Comparison of ENCODE assay signal across 1 cellular context in the genomic region with DNA sequence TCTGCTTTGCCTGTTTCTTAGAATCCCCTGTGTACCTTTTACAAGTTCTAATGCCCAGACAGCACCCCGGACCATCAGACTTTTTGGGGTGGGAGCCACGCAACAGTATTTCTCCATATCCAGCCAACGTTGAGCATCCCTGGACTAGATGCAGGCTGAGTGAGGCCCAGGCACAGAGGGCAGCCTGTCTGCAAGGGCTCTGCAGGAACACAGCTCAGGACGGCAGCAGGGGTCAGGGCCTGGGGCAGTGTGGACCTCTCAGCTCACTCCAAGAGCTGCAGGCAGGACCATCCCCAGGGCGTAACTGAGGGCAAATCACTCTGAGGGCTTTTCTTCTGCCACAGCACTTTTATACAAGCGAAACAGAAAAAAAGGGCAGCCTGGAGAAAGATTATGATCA.
TF ChIP-seq lines count a peak whose summit lies in the region.

No MANE protein-coding gene starts in this region.

TF ChIP-seq in H1, 55 proteins besides CTCF, POLR2A, EP300 and RAD21 (continued from another document):
- no peak for TF ChIP-seq CHD7 (IDR thresholded peaks at IDR 0.05; ENCODE audit: insufficient replicate concordance, low read length)
- no peak for TF ChIP-seq HDAC6 (IDR thresholded peaks at IDR 0.05; ENCODE audit: low read depth, low read length)
- TF ChIP-seq SIRT6 (IDR thresholded peaks at IDR 0.05; ENCODE audit: low read length) = no peak
- no peak for TF ChIP-seq BACH1 (IDR thresholded peaks at IDR 0.05; ENCODE audit: low read length)
- TF ChIP-seq, protein P1, sequence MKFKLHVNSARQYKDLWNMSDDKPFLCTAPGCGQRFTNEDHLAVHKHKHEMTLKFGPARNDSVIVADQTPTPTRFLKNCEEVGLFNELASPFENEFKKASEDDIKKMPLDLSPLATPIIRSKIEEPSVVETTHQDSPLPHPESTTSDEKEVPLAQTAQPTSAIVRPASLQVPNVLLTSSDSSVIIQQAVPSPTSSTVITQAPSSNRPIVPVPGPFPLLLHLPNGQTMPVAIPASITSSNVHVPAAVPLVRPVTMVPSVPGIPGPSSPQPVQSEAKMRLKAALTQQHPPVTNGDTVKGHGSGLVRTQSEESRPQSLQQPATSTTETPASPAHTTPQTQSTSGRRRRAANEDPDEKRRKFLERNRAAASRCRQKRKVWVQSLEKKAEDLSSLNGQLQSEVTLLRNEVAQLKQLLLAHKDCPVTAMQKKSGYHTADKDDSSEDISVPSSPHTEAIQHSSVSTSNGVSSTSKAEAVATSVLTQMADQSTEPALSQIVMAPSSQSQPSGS (IDR thresholded peaks at IDR 0.05; ENCODE audit: low read length) = no peak
TF ChIP-seq in H1: peak in this region for 0.
